ENCODE assay signal across 14 cellular contexts in genomic region chr14:51185754-51186153, GRCh38. TPM values are rescaled to one million over a fixed set of nuclear protein-coding genes. Genes with fewer than 3 reads are reported as not detected.
DNase-seq lines count a peak whose midpoint lies in the region; ATAC-seq and TF ChIP-seq lines count a peak whose summit lies in the region.
"Had no signal": no experiment of that assay in that cellular context is flagged by ENCODE, and none has a peak within 500 bp of the region (broad histone marks: within the 10 kb centered on the region; RNA-seq: fewer than 3 reads in every experiment).

No MANE protein-coding gene starts in this region.

- WGBS in endodermal cell (ENCODE audit: insufficient coverage in 1 of 2, insufficient read length in 1 of 2), 2 experiments: 80 to 96% methylated on average over 1 of the region's 1 CpG

- H3K36me3 ChIP-seq in endodermal cell (ENCODE audit: control insufficient read depth, insufficient read depth, low read length): no peaks in the 10 kb centered on the region

- H3K4me3 Mint-ChIP-seq in endodermal cell: no peak overlapping the region
- H3K4me3 Mint-ChIP-seq: dendritic cell treated with granulocyte-macrophage colony-stimulating factor and Interleukin-4, amounts not matched to agents 40 ng/mL and 50 ng/mL, for 4 days had no signal

- no peaks in the 10 kb centered on the region for H3K27me3 Mint-ChIP-seq in endodermal cell (ENCODE audit: insufficient read depth)
- H3K27me3 Mint-ChIP-seq: dendritic cell treated with granulocyte-macrophage colony-stimulating factor and Interleukin-4, amounts not matched to agents 40 ng/mL and 50 ng/mL, for 4 days had no signal

- no peak for TF ChIP-seq CTCF in endodermal cell (conservative IDR thresholded peaks at IDR 0.05)

- no peaks in the 10 kb centered on the region for H3K9me3 Mint-ChIP-seq in endodermal cell
- H3K9me3 Mint-ChIP-seq: dendritic cell treated with granulocyte-macrophage colony-stimulating factor and Interleukin-4, amounts not matched to agents 40 ng/mL and 50 ng/mL, for 4 days had no signal

- H3K9me3 ChIP-seq in endodermal cell (ENCODE audit: control insufficient read depth, low read length): no peaks in the 10 kb centered on the region

- H3K4me1 ChIP-seq in endodermal cell (ENCODE audit: control insufficient read depth, insufficient read depth, low read length): no peaks in the 10 kb centered on the region

- peak; percentile 78 for ATAC-seq in GM18517 (IDR thresholded peaks at IDR 0.05; ENCODE audit: unreplicated experiment)
- ATAC-seq in GM21360 (IDR thresholded peaks at IDR 0.05; ENCODE audit: unreplicated experiment): peak; percentile 75
- peak; percentile 84 for ATAC-seq in HG02884 (IDR thresholded peaks at IDR 0.05; ENCODE audit: unreplicated experiment)
- peak; percentile 80 for ATAC-seq in HG03520 (IDR thresholded peaks at IDR 0.05; ENCODE audit: unreplicated experiment)
- ATAC-seq in HG03457 (IDR thresholded peaks at IDR 0.05; ENCODE audit: unreplicated experiment): no peak

- no peak overlapping the region for H3K27ac Mint-ChIP-seq in endodermal cell
- H3K27ac Mint-ChIP-seq: dendritic cell treated with granulocyte-macrophage colony-stimulating factor and Interleukin-4, amounts not matched to agents 40 ng/mL and 50 ng/mL, for 4 days had no signal

- no peaks in the 10 kb centered on the region for H3K4me1 Mint-ChIP-seq in endodermal cell

- no peak overlapping the region for H3K27ac ChIP-seq in endodermal cell (ENCODE audit: low read depth, low read length)

- no peaks in the 10 kb centered on the region for H3K27me3 ChIP-seq in endodermal cell (ENCODE audit: control insufficient read depth, insufficient read depth, low read length, poor library complexity, severe bottlenecking)

- no peak overlapping the region for H3K9ac ChIP-seq in endodermal cell (ENCODE audit: extremely low read depth, low read length, poor library complexity, severe bottlenecking)

- H3K4me3 ChIP-seq in endodermal cell (ENCODE audit: low read length): no peak overlapping the region

- no peak for DNase-seq in NCI-H1694 (lab: John Stamatoyannopoulos, UW)
- DNase-seq in endodermal cell: no peak
- DNase-seq in activated naive CD4-positive, alpha-beta T cell treated with Interleukin-2 at 50 U/mL for 16 hours: no peak
- DNase-seq: amniotic stem cell, midbrain, NCI-H446, posterior cingulate gyrus, Right ventricle myocardium superior had no signal

- no peaks in the 10 kb centered on the region for H3K36me3 Mint-ChIP-seq in endodermal cell (ENCODE audit: low read depth)

RNA-seq across cellular contexts. Expression of gene TMX1, which starts 54.3 kb away (rescaled TPM):
- 10 to 100 TPM; 28.8 to 36.1 TPM for total RNA-seq in endodermal cell
- polyA plus RNA-seq in endodermal cell (2013, experiment 1 of 2): 64.9 TPM
- polyA plus RNA-seq in endodermal cell (2013, experiment 2 of 2): 56.9 TPM
